Comparison of ENCODE assay signal across 2 cellular contexts in the genomic region with DNA sequence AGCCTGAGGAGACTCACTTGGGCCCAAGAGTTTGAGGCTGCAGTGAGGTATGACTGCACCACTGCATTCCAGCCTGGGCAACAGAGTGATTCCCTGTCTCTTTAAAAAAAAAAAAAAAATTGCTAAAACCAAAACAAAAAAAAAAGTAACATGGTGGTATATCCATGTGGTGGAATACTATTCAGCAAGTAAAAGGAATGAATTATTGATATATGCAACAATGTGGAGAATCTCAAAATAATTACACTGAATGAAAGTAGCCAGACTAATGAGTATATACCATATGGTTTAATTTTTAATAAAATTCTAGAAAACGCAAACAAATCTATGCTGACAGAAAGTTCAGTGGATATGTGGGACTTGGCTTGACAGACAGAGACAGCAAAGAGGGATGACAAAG.
A peak's percentile ranks its signal among the peaks of the same experiment; 100 is the strongest.
TF ChIP-seq lines count a peak whose summit lies in the region.

No MANE protein-coding gene starts in this region.

TF ChIP-seq in SK-N-SH, 30 proteins besides CTCF, POLR2A, EP300 and RAD21 (continued from another document):
- no peak for TF ChIP-seq REST (IDR thresholded peaks at IDR 0.05; ENCODE audit: low read depth, low read length)
- no peak for TF ChIP-seq RFX5 (IDR thresholded peaks at IDR 0.05; ENCODE audit: low read length)
- TF ChIP-seq, protein P1, sequence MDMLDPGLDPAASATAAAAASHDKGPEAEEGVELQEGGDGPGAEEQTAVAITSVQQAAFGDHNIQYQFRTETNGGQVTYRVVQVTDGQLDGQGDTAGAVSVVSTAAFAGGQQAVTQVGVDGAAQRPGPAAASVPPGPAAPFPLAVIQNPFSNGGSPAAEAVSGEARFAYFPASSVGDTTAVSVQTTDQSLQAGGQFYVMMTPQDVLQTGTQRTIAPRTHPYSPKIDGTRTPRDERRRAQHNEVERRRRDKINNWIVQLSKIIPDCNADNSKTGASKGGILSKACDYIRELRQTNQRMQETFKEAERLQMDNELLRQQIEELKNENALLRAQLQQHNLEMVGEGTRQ (IDR thresholded peaks at IDR 0.05; ENCODE audit: borderline replicate concordance, low read depth, low read length): no peak
- TF ChIP-seq, protein P2, sequence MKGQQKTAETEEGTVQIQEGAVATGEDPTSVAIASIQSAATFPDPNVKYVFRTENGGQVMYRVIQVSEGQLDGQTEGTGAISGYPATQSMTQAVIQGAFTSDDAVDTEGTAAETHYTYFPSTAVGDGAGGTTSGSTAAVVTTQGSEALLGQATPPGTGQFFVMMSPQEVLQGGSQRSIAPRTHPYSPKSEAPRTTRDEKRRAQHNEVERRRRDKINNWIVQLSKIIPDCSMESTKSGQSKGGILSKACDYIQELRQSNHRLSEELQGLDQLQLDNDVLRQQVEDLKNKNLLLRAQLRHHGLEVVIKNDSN (IDR thresholded peaks at IDR 0.05; ENCODE audit: borderline replicate concordance, low read depth): no peak
- TF ChIP-seq MEF2A (IDR thresholded peaks at IDR 0.05; ENCODE audit: borderline replicate concordance, low read depth): no peak
- TF ChIP-seq MAX (IDR thresholded peaks at IDR 0.05; ENCODE audit: low read depth): no peak
- TF ChIP-seq YY1 (IDR thresholded peaks at IDR 0.05; ENCODE audit: low read depth): no peak
- no peak for TF ChIP-seq SMC3 (IDR thresholded peaks at IDR 0.05; ENCODE audit: low read depth, low read length)
- TF ChIP-seq RCOR1 (IDR thresholded peaks at IDR 0.05; ENCODE audit: low read length): no peak

TF ChIP-seq in K562, 482 proteins besides CTCF, POLR2A, EP300 and RAD21 (continued from another document):
- TF ChIP-seq RBM25 (IDR thresholded peaks at IDR 0.05; ENCODE audit: low read depth, low read length, severe bottlenecking): peak; percentile 83
